11 cellular contexts compared by ENCODE assay signal in the genomic region with DNA sequence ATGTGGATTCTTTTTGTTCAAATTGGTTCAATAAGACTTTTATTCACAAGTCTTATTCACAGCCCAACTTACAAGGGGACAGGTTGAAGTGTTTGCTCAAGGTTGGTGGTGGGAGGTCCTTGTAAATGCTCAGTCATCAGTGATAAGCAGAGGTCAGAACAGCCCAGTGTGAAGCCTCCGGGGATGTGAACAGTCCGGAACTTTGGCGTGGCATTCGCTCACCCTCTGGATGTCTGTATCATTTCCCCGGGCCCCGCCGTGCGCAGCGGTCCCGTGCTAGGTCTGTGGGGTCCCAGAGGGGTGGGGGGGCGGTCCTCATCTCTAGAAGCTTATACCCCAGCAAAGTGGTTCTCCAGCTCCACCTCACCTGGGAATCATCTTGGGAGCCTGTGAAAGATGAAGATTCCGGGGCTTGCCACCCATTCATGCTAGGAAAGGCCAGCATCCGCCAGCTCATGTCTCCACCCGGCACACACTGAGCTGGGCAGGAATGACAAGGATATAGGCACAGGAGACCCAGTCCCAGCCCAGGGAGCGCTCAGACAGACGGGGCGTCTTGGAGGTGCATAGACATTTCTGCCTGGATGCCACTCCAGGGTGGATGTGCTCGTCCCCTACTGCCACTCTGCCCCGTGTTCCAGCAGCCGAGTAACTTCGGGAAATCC.
DNase-seq lines count a peak whose midpoint lies in the region; ATAC-seq lines count a peak whose summit lies in the region.
"Had no signal": no experiment of that assay in that cellular context is flagged by ENCODE, and none has a peak within 500 bp of the region (broad histone marks: within the 10 kb centered on the region; RNA-seq: fewer than 3 reads in every experiment).

No MANE protein-coding gene starts in this region.

- H3K36me3 Mint-ChIP-seq in immature natural killer cell: peaks cover 0 to 5% (median 0%) of the 10 kb centered on the region in 3 donors

- H3K27me3 ChIP-seq in H7 (ENCODE audit: control insufficient read depth, insufficient read depth, low read length): no peaks in the 10 kb centered on the region
- no peaks in the 10 kb centered on the region for H3K27me3 ChIP-seq in adipocyte (replicated peaks; ENCODE audit: control insufficient read depth, insufficient read depth, low read length)
- H3K27me3 ChIP-seq: neutrophil had no signal

- intact Hi-C loops in sciatic nerve (cut with DNase I): no loop called here

- peaks cover 30% of the 10 kb centered on the region for H3K4me1 ChIP-seq in adipocyte (ENCODE audit: control insufficient read depth, insufficient read depth, low read length)

- peak overlapping the region; percentile 16 to 95 (median 79) for H3K4me3 Mint-ChIP-seq in immature natural killer cell

- H3K27ac Mint-ChIP-seq in immature natural killer cell: peak overlapping the region in 2 of 6 donors; percentile 73 to 90

- H3K9ac ChIP-seq in adipocyte (ENCODE audit: low read length): no peak overlapping the region

- H3K36me3 ChIP-seq in H7 (replicated peaks; ENCODE audit: control insufficient read depth, insufficient read depth, low read length): no peaks in the 10 kb centered on the region
- H3K36me3 ChIP-seq in adipocyte (ENCODE audit: control insufficient read depth, insufficient read depth, low read length, severe bottlenecking): no peaks in the 10 kb centered on the region
- H3K36me3 ChIP-seq: neutrophil had no signal

- ATAC-seq in sciatic nerve (no peak), GM21515 (IDR thresholded peaks at IDR 0.05; ENCODE audit: unreplicated experiment) (no peak)

- DNase-seq in H7 (peak; percentile 43), adipocyte (ENCODE audit: low read depth) (no peak), immature natural killer cell (no peak), sciatic nerve (ENCODE audit: low spot score) (peak; percentile 47), AML-193 (lab: John Stamatoyannopoulos, UW) (no peak), SIG-M5 (lab: John Stamatoyannopoulos, UW) (no peak), HK-2 (ENCODE audit: unreplicated experiment) (no peak)
- DNase-seq: NCI-H748 treated with DMSO at 0.1 percent for 48 hours, Right ventricle myocardium superior had no signal

- peaks cover 8% of the 10 kb centered on the region for H3K9me3 ChIP-seq in adipocyte (ENCODE audit: control insufficient read depth, low read length)
- H3K9me3 ChIP-seq: neutrophil had no signal

- H3K4me3 ChIP-seq in H7 (ENCODE audit: insufficient read depth, low read depth, low read length) (no peak overlapping the region; the same call in 1 of the 2 replicates), adipocyte (ENCODE audit: low read length) (peak overlapping the region; percentile 83)

- H3K9me3 Mint-ChIP-seq in immature natural killer cell: no peaks in the 10 kb centered on the region

- peaks cover 1 to 4% (median 3%) of the 10 kb centered on the region in 3 donors for H3K27me3 Mint-ChIP-seq in immature natural killer cell (ENCODE audit: low read depth in 3 of 3)

- H3K4me1 Mint-ChIP-seq in immature natural killer cell: peaks cover 38 to 55% of the 10 kb centered on the region in 2 donors

Comparison
In these comparisons a context has a peak if more than half of its experiments do, and no peak if none do; other contexts are left out.
1. DNase-seq: peak in H7 (single experiment) and sciatic nerve (single experiment); none in adipocyte (single experiment), immature natural killer cell (0 of 3), AML-193 (0 of 2), SIG-M5 (single experiment) and HK-2 (single experiment).